Comparison of ENCODE assay signal across 14 cellular contexts in the genomic region with DNA sequence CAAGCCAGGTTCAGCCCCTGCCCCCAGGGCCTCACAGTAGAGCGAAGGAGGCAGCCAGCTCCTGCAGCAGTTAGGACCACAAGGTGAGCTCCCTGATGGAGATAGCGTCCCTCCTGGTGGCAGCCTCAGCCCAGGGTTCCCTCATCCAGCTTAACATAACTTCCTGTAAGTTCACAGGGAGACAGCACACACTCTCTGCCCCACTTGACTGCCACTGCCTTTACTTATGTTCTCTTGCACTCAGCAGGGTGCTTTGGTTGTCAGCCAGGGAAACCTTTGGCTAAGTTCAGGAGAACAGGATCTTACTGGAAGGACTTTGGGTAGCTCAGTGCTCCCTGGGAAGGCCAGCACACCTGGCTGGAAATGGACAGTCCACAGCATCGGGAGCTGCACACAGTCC. TPM values are rescaled to one million over a fixed set of nuclear protein-coding genes. Genes with fewer than 3 reads are reported as not detected.
DNase-seq lines count a peak whose midpoint lies in the region; ATAC-seq and TF ChIP-seq lines count a peak whose summit lies in the region.
"Had no signal": no experiment of that assay in that cellular context is flagged by ENCODE, and none has a peak within 500 bp of the region (broad histone marks: within the 10 kb centered on the region; RNA-seq: fewer than 3 reads in every experiment).

No MANE protein-coding gene starts in this region.

- no peaks in the 10 kb centered on the region for H3K79me1 ChIP-seq in IMR-90 (ENCODE audit: low read depth in 1 of 2, low read length in 2 of 2)

- no peak for TF ChIP-seq CTCF in IMR-90 (conservative IDR thresholded peaks at IDR 0.05; ENCODE audit: low read depth, low read length)
- TF ChIP-seq CTCF in ascending aorta (IDR thresholded peaks at IDR 0.05): no peak
- TF ChIP-seq CTCF in left lung (IDR thresholded peaks at IDR 0.05): no peak
- no peak for TF ChIP-seq CTCF in stomach (IDR thresholded peaks at IDR 0.05)
- TF ChIP-seq CTCF in foreskin fibroblast (IDR thresholded peaks at IDR 0.05; ENCODE audit: low read depth, low read length): no peak

- no peak overlapping the region for H3K4me3 ChIP-seq in IMR-90 (ENCODE audit: insufficient read depth, low read depth, low read length)
- H3K4me3 ChIP-seq in ascending aorta: no peak overlapping the region
- H3K4me3 ChIP-seq in left lung: no peak overlapping the region
- H3K4me3 ChIP-seq in stomach: no peak overlapping the region
- no peak overlapping the region for H3K4me3 ChIP-seq in foreskin fibroblast (ENCODE audit: low read depth in 1 of 2, low read length in 2 of 2)

- no peak overlapping the region for H2AK9ac ChIP-seq in IMR-90 (replicated peaks; ENCODE audit: low read depth, low read length, poor library complexity)

- no peak overlapping the region for H2BK20ac ChIP-seq in IMR-90 (ENCODE audit: low read depth, low read length)

- no peak overlapping the region for H3K4me2 ChIP-seq in IMR-90 (ENCODE audit: low read depth, low read length)

- no peak overlapping the region for H3K9ac ChIP-seq in IMR-90 (ENCODE audit: low read depth, low read length)

- no peak overlapping the region for H4K5ac ChIP-seq in IMR-90 (ENCODE audit: low read depth, low read length)

- no peak for TF ChIP-seq EP300 in stomach (IDR thresholded peaks at IDR 0.05)

- no TSS peak for BruUV-seq in IMR-90 (replicated peaks; lab: Mats Ljungman, UMichigan)

- H4K20me1 ChIP-seq in IMR-90 (ENCODE audit: insufficient read depth, low read length): no peaks in the 10 kb centered on the region; the same call in 1 of the 2 replicates

- H3K4me1 ChIP-seq in IMR-90 (ENCODE audit: control insufficient read depth, insufficient read depth, low read length): peaks cover 37% of the 10 kb centered on the region
- peaks cover 48 to 84% of the 10 kb centered on the region in 2 donors for H3K4me1 ChIP-seq in ascending aorta
- peaks cover 27 to 45% of the 10 kb centered on the region in 2 donors for H3K4me1 ChIP-seq in left lung
- peaks cover 8 to 67% (median 24%) of the 10 kb centered on the region in 4 donors for H3K4me1 ChIP-seq in stomach

- intact Hi-C loops in IMR-90 (cut with micrococcal nuclease) (no loop called here), ascending aorta (cut with DNase I) (no loop called here), left lung (cut with DNase I) (no loop called here), stomach (cut with DNase I; ENCODE audit: low total_unique reads) (loop anchor here (10.0 kb wide), 1 partner anchor 53 kb away; no protein-coding TSS in a partner anchor)

- no peak overlapping the region for H4K91ac ChIP-seq in IMR-90 (ENCODE audit: insufficient read depth, low read depth, low read length)

- no peak overlapping the region for H3K18ac ChIP-seq in IMR-90 (ENCODE audit: low read depth, low read length)

- POLR2A ChIA-PET in IMR-90 (lab: Charles Lee; ENCODE audit: unreplicated experiment): no interaction called here

- no peak overlapping the region for H2AFZ ChIP-seq in IMR-90 (replicated peaks; ENCODE audit: low read length, poor library complexity)

- H3K9me1 ChIP-seq in IMR-90 (ENCODE audit: insufficient read depth, low read length): no peaks in the 10 kb centered on the region

- in situ Hi-C loops in IMR-90 (cut with MboI; ENCODE audit: low sequenced_read_pairs): loop anchor here (5.0 to 10.0 kb wide), 2 partner anchors 35 to 53 kb away; no protein-coding TSS in a partner anchor

- H3K23ac ChIP-seq in IMR-90 (ENCODE audit: low read depth, low read length): no peak overlapping the region

- no peak overlapping the region for H3K27ac ChIP-seq in IMR-90 (ENCODE audit: insufficient read depth, low read length)
- peak overlapping the region; percentile 96 to 98 for H3K27ac ChIP-seq in ascending aorta
- H3K27ac ChIP-seq in left lung: peak overlapping the region; percentile 55 to 59
- peak overlapping the region in 4 of 5 donors; percentile 44 to 87 (median 79) for H3K27ac ChIP-seq in stomach

- H2BK5ac ChIP-seq in IMR-90 (ENCODE audit: low read depth, low read length, poor library complexity, severe bottlenecking): no peak overlapping the region

- no peak overlapping the region for H2BK15ac ChIP-seq in IMR-90 (ENCODE audit: low read depth, low read length)

- H3K27me3 ChIP-seq in IMR-90 (ENCODE audit: control insufficient read depth, insufficient read depth, low read length) (peaks cover 28% of the 10 kb centered on the region), ascending aorta (no peaks in the 10 kb centered on the region), left lung (peaks cover 0 to 11% of the 10 kb centered on the region in 2 donors), stomach (peaks cover 0 to 23% (median 0%) of the 10 kb centered on the region in 3 donors)

- ATAC-seq in IMR-90 (ENCODE audit: low read depth) (no peak), left lung (peak; percentile 56), HG03139 (IDR thresholded peaks at IDR 0.05; ENCODE audit: unreplicated experiment) (no peak), GM18505 (IDR thresholded peaks at IDR 0.05; ENCODE audit: unreplicated experiment) (no peak)
- ATAC-seq: activated T-cell treated with anti-CD3 and anti-CD28 coated beads, Interleukin-2, amount 50 U/mL, for 72 hours had no signal

- H3K36me3 ChIP-seq in IMR-90 (ENCODE audit: control insufficient read depth, insufficient read depth, low read length): no peaks in the 10 kb centered on the region
- H3K36me3 ChIP-seq in ascending aorta: no peaks in the 10 kb centered on the region
- no peaks in the 10 kb centered on the region for H3K36me3 ChIP-seq in left lung
- peaks cover 0 to 2% (median 0%) of the 10 kb centered on the region in 4 donors for H3K36me3 ChIP-seq in stomach

- TF ChIP-seq RAD21 in IMR-90 (IDR thresholded peaks at IDR 0.05; ENCODE audit: low read length): no peak

- H3K4ac ChIP-seq in IMR-90 (ENCODE audit: low read depth, low read length): no peak overlapping the region

- dilution Hi-C loops in IMR-90 (cut with HindIII; ENCODE audit: low sequenced_read_pairs, unreplicated experiment): no loop called here

- no peak overlapping the region for H3K14ac ChIP-seq in IMR-90 (replicated peaks; ENCODE audit: low read depth, low read length)

- WGBS in IMR-90 (ENCODE audit: extremely low coverage in 2 of 2, insufficient read length in 1 of 2), 2 experiments: no CpG with 5 or more reads among the region's 3 CpGs
- WGBS in stomach, 5 donors: 68 to 86% (median 76%) methylated on average over 2 to 3 of the region's 3 CpGs

- no peak overlapping the region for H4K8ac ChIP-seq in IMR-90 (ENCODE audit: low read depth in 2 of 2, low read length in 2 of 2)

- TF ChIP-seq POLR2A in IMR-90 (IDR thresholded peaks at IDR 0.05; ENCODE audit: low read depth, low read length) (no peak), stomach (IDR thresholded peaks at IDR 0.05) (no peak), GM18505 (IDR thresholded peaks at IDR 0.05; ENCODE audit: borderline replicate concordance, extremely low read depth, insufficient read depth, insufficient read length) (no peak)

- no peaks in the 10 kb centered on the region for H3K9me3 ChIP-seq in IMR-90 (ENCODE audit: control insufficient read depth, insufficient read depth, low read length)
- no peaks in the 10 kb centered on the region for H3K9me3 ChIP-seq in ascending aorta
- H3K9me3 ChIP-seq in left lung: no peaks in the 10 kb centered on the region
- no peaks in the 10 kb centered on the region for H3K9me3 ChIP-seq in stomach

- CTCF ChIA-PET in IMR-90 (lab: Yijun Ruan, JAX): interaction anchor here (0.8 to 1.2 kb wide), 4 partner anchors 14 to 53 kb away, joined by 3 to 4 read pairs (median 3); no protein-coding TSS in a partner anchor

- no peak overlapping the region for H2BK120ac ChIP-seq in IMR-90 (ENCODE audit: low read depth, low read length)

- no peak for DNase-seq in IMR-90
- DNase-seq in ascending aorta (ENCODE audit: low spot score in 2 of 2): no peak
- DNase-seq in left lung: peak in 1 of 2 donors; percentile 63
- DNase-seq in stomach: no peak
- DNase-seq in foreskin melanocyte: no peak
- DNase-seq in foreskin fibroblast: no peak
- DNase-seq: activated CD4-positive, alpha-beta T cell treated with anti-CD3 and anti-CD28 coated beads, Interleukin-2, amount 50 U/mL, for 1 hour; activated T-cell treated with anti-CD3 and anti-CD28 coated beads, Interleukin-2, amount 50 U/mL, for 72 hours; effector memory CD8-positive, alpha-beta T cell; NCI-H1436; stimulated activated CD4-positive, alpha-beta T cell treated with anti-CD3 and anti-CD28 coated beads, Interleukin-15, amount 100 ng/mL, for 24 hours had no signal

- 0 out of 2 replicates have a peak overlapping the region, but pooled peaks have one; percentile 2 for H2AK5ac ChIP-seq in IMR-90 (ENCODE audit: low read depth, low read length)

- no peak overlapping the region for H3K56ac ChIP-seq in IMR-90 (ENCODE audit: extremely low read depth, insufficient read depth, low read length)

RNA-seq across cellular contexts. Expression of gene KBTBD13, which starts 10.9 kb away (rescaled TPM):
- total RNA-seq in IMR-90 (2012; rRNA removed) (not detected in 2 replicates), ascending aorta (0.21 TPM), left lung (under 1 TPM in 1 of 2 donors, not detected in 1; 0.18 TPM), stomach (under 1 TPM in 1 of 5 donors, not detected in 4; 0.18 TPM)
- polyA plus RNA-seq in IMR-90 (2012; rRNA removed) (not detected in 2 replicates), stomach (not detected)
- not detected in 2 replicates for polyA plus RNA-seq in IMR-90 (2012; cell fraction: cytosol; rRNA removed)
- polyA plus RNA-seq in IMR-90 (2012; cell fraction: nucleus; rRNA removed; ENCODE audit: low replicate concordance): not detected in 2 replicates
- total RNA-seq: activated T-cell treated with anti-CD3 and anti-CD28 coated beads, Interleukin-2, amount 50 U/mL, for 72 hours had no signal
- polyA plus RNA-seq: BJ had no signal

RNA-seq across cellular contexts. Expression of gene RASL12, which starts 19.6 kb away (rescaled TPM):
- total RNA-seq in IMR-90 (2012; rRNA removed) (under 0.01 and 0.18 TPM in 2 replicates), ascending aorta (187 TPM), left lung (10 to 100 TPM; 23.8 to 24.3 TPM), stomach (10 to 100 TPM in 2 of 5 donors, 1 to 10 TPM in 2, under 1 TPM in 1; 0.58 to 27.7 (median 9.6) TPM)
- polyA plus RNA-seq in IMR-90 (2012; rRNA removed) (0.19 and 0.22 TPM in 2 replicates), stomach (10 to 100 TPM in 2 of 3 donors, 1 to 10 TPM in 1; 7.0 to 17.1 (median 12.2) TPM)
- polyA plus RNA-seq in IMR-90 (2012; cell fraction: cytosol; rRNA removed): 0.27 and 0.75 TPM in 2 replicates
- polyA plus RNA-seq in IMR-90 (2012; cell fraction: nucleus; rRNA removed; ENCODE audit: low replicate concordance): 0.26 and 0.50 TPM in 2 replicates
- total RNA-seq: activated T-cell treated with anti-CD3 and anti-CD28 coated beads, Interleukin-2, amount 50 U/mL, for 72 hours had no signal

RNA-seq across cellular contexts. Expression of gene UBAP1L, which starts 27.6 kb away (rescaled TPM):
- total RNA-seq in IMR-90 (2012; rRNA removed) (0.28 and 0.36 TPM in 2 replicates), ascending aorta (10.9 TPM), left lung (1 to 10 TPM; 2.7 to 3.8 TPM), stomach (1 to 10 TPM in 4 of 5 donors, not detected in 1; 1.8 to 5.3 (median 2.6) TPM)
- polyA plus RNA-seq in IMR-90 (2012; rRNA removed) (1.1 TPM in 2 replicates), stomach (1 to 10 TPM in 2 of 3 donors, not detected in 1; 2.9 to 4.0 TPM)
- polyA plus RNA-seq in IMR-90 (2012; cell fraction: cytosol; rRNA removed): 0.19 and 0.24 TPM in 2 replicates
- 13.5 and 14.9 TPM in 2 replicates for polyA plus RNA-seq in IMR-90 (2012; cell fraction: nucleus; rRNA removed; ENCODE audit: low replicate concordance)

RNA-seq across cellular contexts. Expression of gene SLC51B, which starts 42.2 kb away (rescaled TPM):
- not detected in 2 replicates for total RNA-seq in IMR-90 (2012; rRNA removed)
- 0.16 TPM in 1 of 2 replicates, not detected in the other for polyA plus RNA-seq in IMR-90 (2012; rRNA removed)
- 0.09 TPM in 1 of 2 replicates, not detected in the other for polyA plus RNA-seq in IMR-90 (2012; cell fraction: cytosol; rRNA removed)
- polyA plus RNA-seq in IMR-90 (2012; cell fraction: nucleus; rRNA removed; ENCODE audit: low replicate concordance): not detected in 2 replicates
- total RNA-seq in ascending aorta: not detected
- total RNA-seq in left lung: 1 to 10 TPM in 1 of 2 donors, under 1 TPM in 1; 0.39 to 2.7 TPM
- 10 to 100 TPM in 1 of 5 donors, not detected in 4; 19.7 TPM for total RNA-seq in stomach
- polyA plus RNA-seq in stomach: under 1 TPM in 2 of 3 donors, not detected in 1; 0.38 to 0.62 TPM
- total RNA-seq: activated T-cell treated with anti-CD3 and anti-CD28 coated beads, Interleukin-2, amount 50 U/mL, for 72 hours had no signal
- polyA plus RNA-seq: BJ had no signal

RNA-seq across cellular contexts. Expression of gene PDCD7, which starts 46.2 kb away (rescaled TPM):
- 4.7 and 8.1 TPM in 2 replicates for total RNA-seq in IMR-90 (2012; rRNA removed)
- 8.1 and 12.3 TPM in 2 replicates for polyA plus RNA-seq in IMR-90 (2012; rRNA removed)
- 6.1 and 8.4 TPM in 2 replicates for polyA plus RNA-seq in IMR-90 (2012; cell fraction: cytosol; rRNA removed)
- 6.5 and 13.2 TPM in 2 replicates for polyA plus RNA-seq in IMR-90 (2012; cell fraction: nucleus; rRNA removed; ENCODE audit: low replicate concordance)
- total RNA-seq in ascending aorta: 9.2 TPM
- 10 to 100 TPM; 15.8 to 18.8 TPM for total RNA-seq in left lung
- total RNA-seq in stomach: 100 to 1,000 TPM in 1 of 5 donors, 10 to 100 TPM in 4; 12.7 to 127 (median 31.5) TPM
- polyA plus RNA-seq in stomach: 10 to 100 TPM; 10.7 to 16.6 (median 12.4) TPM
